ENCODE assay signal across 8 cellular contexts in genomic region chr16:23836078-23836403, GRCh38. TPM values are rescaled to one million over a fixed set of nuclear protein-coding genes. Genes with fewer than 3 reads are reported as not detected.
DNase-seq lines count a peak whose midpoint lies in the region; ATAC-seq and TF ChIP-seq lines count a peak whose summit lies in the region.

No MANE protein-coding gene starts in this region.

- no peak overlapping the region for H4K5ac ChIP-seq in IMR-90 (ENCODE audit: low read depth, low read length)

- no peaks in the 10 kb centered on the region for H4K20me1 ChIP-seq in IMR-90 (ENCODE audit: insufficient read depth, low read length)
- H4K20me1 ChIP-seq in PC-3 (ENCODE audit: low read length): no peaks in the 10 kb centered on the region

- H3K27me3 ChIP-seq in IMR-90 (ENCODE audit: control insufficient read depth, insufficient read depth, low read length): peaks cover 19% of the 10 kb centered on the region
- no peaks in the 10 kb centered on the region for H3K27me3 ChIP-seq in testis
- peaks cover 32% of the 10 kb centered on the region for H3K27me3 ChIP-seq in PC-3 (ENCODE audit: low read length)

- peak; percentile 21 for DNase-seq in activated T-cell treated with anti-CD3 and anti-CD28 coated beads, Interleukin-2, amount 50 U/mL, for 4 hours
- no peak for DNase-seq in activated T-cell treated with anti-CD3 and anti-CD28 coated beads, Interleukin-2, amount 50 U/mL, for 48 hours
- DNase-seq in IMR-90 (no peak), glutamatergic neuron (peak; percentile 33), testis (no peak), OCI-M2 (lab: John Stamatoyannopoulos, UW; ENCODE audit: unreplicated experiment) (no peak), PC-3 (no peak), NOMO-1 (lab: John Stamatoyannopoulos, UW; ENCODE audit: unreplicated experiment in 2 of 2) (no peak)

- H3K9me3 Mint-ChIP-seq in activated T-cell treated with anti-CD3 and anti-CD28 coated beads, Interleukin-2, amount 50 U/mL, for 4 hours: peaks cover 2% of the 10 kb centered on the region
- peaks cover 7% of the 10 kb centered on the region for H3K9me3 Mint-ChIP-seq in glutamatergic neuron (ENCODE audit: unreplicated experiment)

- TF ChIP-seq CTCF in IMR-90 (conservative IDR thresholded peaks at IDR 0.05; ENCODE audit: low read depth, low read length): no peak
- TF ChIP-seq CTCF in glutamatergic neuron (IDR thresholded peaks at IDR 0.05; ENCODE audit: partially characterized antibody, unreplicated experiment): no peak
- no peak for TF ChIP-seq CTCF in testis (IDR thresholded peaks at IDR 0.05)
- no peak for TF ChIP-seq CTCF in PC-3 (conservative IDR thresholded peaks at IDR 0.05; ENCODE audit: low read depth, low read length)

- no peaks in the 10 kb centered on the region for H3K79me1 ChIP-seq in IMR-90 (ENCODE audit: low read depth in 1 of 2, low read length in 2 of 2)

- H3K27ac ChIP-seq in IMR-90 (ENCODE audit: insufficient read depth, low read length) (no peak overlapping the region), testis (no peak overlapping the region), PC-3 (ENCODE audit: low read length) (no peak overlapping the region)

- no peak overlapping the region for H2BK20ac ChIP-seq in IMR-90 (ENCODE audit: low read depth, low read length)

- H3K4me3 ChIP-seq in IMR-90 (ENCODE audit: insufficient read depth, low read depth, low read length): no peak overlapping the region
- peak overlapping the region; percentile 48 to 64 for H3K4me3 ChIP-seq in testis
- H3K4me3 ChIP-seq in PC-3 (ENCODE audit: low read length): no peak overlapping the region

- in situ Hi-C loops in IMR-90 (cut with MboI; ENCODE audit: low sequenced_read_pairs): no loop called here

- no peak overlapping the region for H3K23ac ChIP-seq in IMR-90 (ENCODE audit: low read depth, low read length)

- intact Hi-C loops in IMR-90 (cut with micrococcal nuclease) (loop anchor here (5.0 kb wide), 1 partner anchor 71 kb away; no protein-coding TSS in a partner anchor), testis (cut with DNase I; ENCODE audit: low total_unique reads) (no loop called here), PC-3 (cut with micrococcal nuclease) (no loop called here)

- no peak overlapping the region for H2BK120ac ChIP-seq in IMR-90 (ENCODE audit: low read depth, low read length)

- no peak overlapping the region for H3K4ac ChIP-seq in IMR-90 (ENCODE audit: low read depth, low read length)

- H3K4me3 Mint-ChIP-seq in activated T-cell treated with anti-CD3 and anti-CD28 coated beads, Interleukin-2, amount 50 U/mL, for 4 hours: peak overlapping the region; percentile 97
- H3K4me3 Mint-ChIP-seq in glutamatergic neuron (ENCODE audit: unreplicated experiment): no peak overlapping the region

- ATAC-seq in activated T-cell treated with anti-CD3 and anti-CD28 coated beads, Interleukin-2, amount 50 U/mL, for 4 hours: peak in 1 of 2 donors; percentile 47
- ATAC-seq in IMR-90 (ENCODE audit: low read depth): no peak; the same call in 1 of the 2 replicates
- no peak for ATAC-seq in PC-3

- no peak overlapping the region for H3K56ac ChIP-seq in IMR-90 (ENCODE audit: extremely low read depth, insufficient read depth, low read length)

- H3K9me3 ChIP-seq in IMR-90 (ENCODE audit: control insufficient read depth, insufficient read depth, low read length) (no peaks in the 10 kb centered on the region), testis (no peaks in the 10 kb centered on the region), PC-3 (ENCODE audit: low read length) (no peaks in the 10 kb centered on the region)

- H3F3A ChIP-seq in PC-3 (ENCODE audit: low read length, unreplicated experiment): no peaks in the 10 kb centered on the region

- no peaks in the 10 kb centered on the region for H3K9me2 ChIP-seq in PC-3 (replicated peaks; ENCODE audit: low read length)

- no peaks in the 10 kb centered on the region for H3K79me2 ChIP-seq in PC-3 (ENCODE audit: low read length)

- H2AFZ ChIP-seq in IMR-90 (replicated peaks; ENCODE audit: low read length, poor library complexity) (peak overlapping the region; percentile 32), PC-3 (ENCODE audit: low read length) (no peak overlapping the region)

- no peak overlapping the region for H2BK15ac ChIP-seq in IMR-90 (ENCODE audit: low read depth, low read length)

- no peak overlapping the region for H3K18ac ChIP-seq in IMR-90 (ENCODE audit: low read depth, low read length)

- dilution Hi-C loops in IMR-90 (cut with HindIII; ENCODE audit: low sequenced_read_pairs, unreplicated experiment): no loop called here

- H3K14ac ChIP-seq in IMR-90 (replicated peaks; ENCODE audit: low read depth, low read length): no peak overlapping the region

- H2BK5ac ChIP-seq in IMR-90 (ENCODE audit: low read depth, low read length, poor library complexity, severe bottlenecking): no peak overlapping the region

- H3K4me2 ChIP-seq in IMR-90 (ENCODE audit: low read depth, low read length) (peak overlapping the region; percentile 34; the same call in 1 of the 2 replicates), PC-3 (ENCODE audit: low read length) (no peak overlapping the region)

- no peaks in the 10 kb centered on the region for H3K4me1 ChIP-seq in IMR-90 (ENCODE audit: control insufficient read depth, insufficient read depth, low read length)
- no peaks in the 10 kb centered on the region for H3K4me1 ChIP-seq in testis
- H3K4me1 ChIP-seq in PC-3 (ENCODE audit: insufficient read depth, low read length): no peaks in the 10 kb centered on the region

- H3K9me1 ChIP-seq in IMR-90 (ENCODE audit: insufficient read depth, low read length): no peaks in the 10 kb centered on the region

- no peak overlapping the region for H2AK9ac ChIP-seq in IMR-90 (replicated peaks; ENCODE audit: low read depth, low read length, poor library complexity)

- peaks cover 61% of the 10 kb centered on the region for H3K4me1 Mint-ChIP-seq in activated T-cell treated with anti-CD3 and anti-CD28 coated beads, Interleukin-2, amount 50 U/mL, for 4 hours (ENCODE audit: low read depth)
- peaks cover 5% of the 10 kb centered on the region for H3K4me1 Mint-ChIP-seq in glutamatergic neuron (ENCODE audit: low read depth, unreplicated experiment)

- POLR2A ChIA-PET in IMR-90 (lab: Charles Lee; ENCODE audit: unreplicated experiment): no interaction called here
- POLR2A ChIA-PET in PC-3 (lab: Charles Lee; ENCODE audit: unreplicated experiment): no interaction called here

- H3K27ac Mint-ChIP-seq in glutamatergic neuron (ENCODE audit: unreplicated experiment): no peak overlapping the region

- TF ChIP-seq POLR2A in IMR-90 (IDR thresholded peaks at IDR 0.05; ENCODE audit: low read depth, low read length) (no peak), testis (IDR thresholded peaks at IDR 0.05) (no peak)

- H3K27me3 Mint-ChIP-seq in activated T-cell treated with anti-CD3 and anti-CD28 coated beads, Interleukin-2, amount 50 U/mL, for 4 hours (ENCODE audit: low read depth): no peaks in the 10 kb centered on the region
- peaks cover 20% of the 10 kb centered on the region for H3K27me3 Mint-ChIP-seq in glutamatergic neuron (ENCODE audit: unreplicated experiment)

- no peak overlapping the region for H2AK5ac ChIP-seq in IMR-90 (ENCODE audit: low read depth, low read length)

- 1% methylated on average over 31 of the region's 45 CpGs; no CpG with 5 or more reads in 1 of the 2 experiments for WGBS in IMR-90 (ENCODE audit: extremely low coverage in 2 of 2, insufficient read length in 1 of 2), 2 experiments
- 1% methylated on average over 14 of the region's 45 CpGs; no CpG with 5 or more reads in 1 of the 2 donors for WGBS in testis, 2 donors

- CTCF ChIA-PET in IMR-90 (lab: Yijun Ruan, JAX): no interaction called here
- CTCF ChIA-PET in PC-3 (lab: Charles Lee): no interaction called here

- no peak overlapping the region for H4K91ac ChIP-seq in IMR-90 (ENCODE audit: insufficient read depth, low read depth, low read length)

- TF ChIP-seq RAD21 in IMR-90 (IDR thresholded peaks at IDR 0.05; ENCODE audit: low read length): no peak

- H4K8ac ChIP-seq in IMR-90 (ENCODE audit: low read depth in 2 of 2, low read length in 2 of 2): no peak overlapping the region

- no peak overlapping the region for H3K9ac ChIP-seq in IMR-90 (ENCODE audit: low read depth, low read length)
- no peak overlapping the region for H3K9ac ChIP-seq in PC-3 (ENCODE audit: low read length)

- BruUV-seq in IMR-90 (replicated peaks; lab: Mats Ljungman, UMichigan) (no TSS peak), PC-3 (replicated peaks; lab: Mats Ljungman, UMichigan) (no TSS peak)

- H3K36me3 Mint-ChIP-seq in activated T-cell treated with anti-CD3 and anti-CD28 coated beads, Interleukin-2, amount 50 U/mL, for 4 hours (ENCODE audit: insufficient read depth): peaks cover 19% of the 10 kb centered on the region
- H3K36me3 Mint-ChIP-seq in glutamatergic neuron (ENCODE audit: unreplicated experiment): no peaks in the 10 kb centered on the region

- no peaks in the 10 kb centered on the region for H3K36me3 ChIP-seq in IMR-90 (ENCODE audit: control insufficient read depth, insufficient read depth, low read length)
- no peaks in the 10 kb centered on the region for H3K36me3 ChIP-seq in testis (ENCODE audit: low read depth, missing control alignments)
- no peaks in the 10 kb centered on the region for H3K36me3 ChIP-seq in PC-3 (ENCODE audit: low read depth, low read length)

TF ChIP-seq in IMR-90, 13 proteins besides CTCF, POLR2A, EP300 and RAD21:
- no peak for TF ChIP-seq NFE2L2 (IDR thresholded peaks at IDR 0.05; ENCODE audit: low read depth, low read length)
- TF ChIP-seq, protein P1, sequence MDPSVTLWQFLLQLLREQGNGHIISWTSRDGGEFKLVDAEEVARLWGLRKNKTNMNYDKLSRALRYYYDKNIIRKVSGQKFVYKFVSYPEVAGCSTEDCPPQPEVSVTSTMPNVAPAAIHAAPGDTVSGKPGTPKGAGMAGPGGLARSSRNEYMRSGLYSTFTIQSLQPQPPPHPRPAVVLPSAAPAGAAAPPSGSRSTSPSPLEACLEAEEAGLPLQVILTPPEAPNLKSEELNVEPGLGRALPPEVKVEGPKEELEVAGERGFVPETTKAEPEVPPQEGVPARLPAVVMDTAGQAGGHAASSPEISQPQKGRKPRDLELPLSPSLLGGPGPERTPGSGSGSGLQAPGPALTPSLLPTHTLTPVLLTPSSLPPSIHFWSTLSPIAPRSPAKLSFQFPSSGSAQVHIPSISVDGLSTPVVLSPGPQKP (IDR thresholded peaks at IDR 0.05; ENCODE audit: borderline replicate concordance, low read depth, low read length): no peak
- TF ChIP-seq CEBPB (IDR thresholded peaks at IDR 0.05; ENCODE audit: low read depth, low read length): no peak
- no peak for TF ChIP-seq RCOR1 (IDR thresholded peaks at IDR 0.05; ENCODE audit: insufficient replicate concordance, low read length)

RNA-seq across cellular contexts. Expression of gene PRKCB, which starts 0.3 kb away (rescaled TPM):
- total RNA-seq in activated T-cell treated with anti-CD3 and anti-CD28 coated beads, Interleukin-2, amount 50 U/mL, for 4 hours: 10 to 100 TPM; 41.4 to 66.8 (median 63.3) TPM
- total RNA-seq in IMR-90 (2012; rRNA removed) (under 0.01 TPM in 1 of 2 replicates, not detected in the other), glutamatergic neuron (ENCODE audit: unreplicated experiment) (0.69 TPM), testis (10 to 100 TPM; 26.6 to 49.7 TPM), PC-3 (2014; rRNA removed) (not detected in 2 replicates)
- polyA plus RNA-seq in IMR-90 (2012; rRNA removed) (not detected in 2 replicates), testis (ENCODE audit: insufficient read depth, low read depth, low replicate concordance) (25.5 TPM)
- not detected in 2 replicates for polyA plus RNA-seq in IMR-90 (2012; cell fraction: cytosol; rRNA removed)
- not detected in 2 replicates for polyA plus RNA-seq in IMR-90 (2012; cell fraction: nucleus; rRNA removed; ENCODE audit: low replicate concordance)

Comparison
In these comparisons a context has a peak if more than half of its experiments do, and no peak if none do; other contexts are left out.
1. DNase-seq: peak in activated T-cell treated with anti-CD3 and anti-CD28 coated beads, Interleukin-2, amount 50 U/mL, for 4 hours (single experiment) and glutamatergic neuron (single experiment); none in activated T-cell treated with anti-CD3 and anti-CD28 coated beads, Interleukin-2, amount 50 U/mL, for 48 hours (0 of 2), IMR-90 (single experiment), testis (single experiment), OCI-M2 (single experiment), PC-3 (single experiment) and NOMO-1 (0 of 2).
2. H3K4me3 ChIP-seq: peak in testis (2 of 2); none in IMR-90 (single experiment) and PC-3 (single experiment).
3. RNA of gene PRKCB, which starts 0.3 kb away (total RNA-seq): 41.4 to 66.8 TPM in activated T-cell treated with anti-CD3 and anti-CD28 coated beads, Interleukin-2, amount 50 U/mL, for 4 hours and 26.6 to 49.7 TPM in testis; 0.69 TPM in glutamatergic neuron (single experiment), under 0.01 TPM in IMR-90 and not detected in PC-3; every median in the first group is over 10 times any median in the second.